Comparison of ENCODE assay signal across 8 cellular contexts in the genomic region with DNA sequence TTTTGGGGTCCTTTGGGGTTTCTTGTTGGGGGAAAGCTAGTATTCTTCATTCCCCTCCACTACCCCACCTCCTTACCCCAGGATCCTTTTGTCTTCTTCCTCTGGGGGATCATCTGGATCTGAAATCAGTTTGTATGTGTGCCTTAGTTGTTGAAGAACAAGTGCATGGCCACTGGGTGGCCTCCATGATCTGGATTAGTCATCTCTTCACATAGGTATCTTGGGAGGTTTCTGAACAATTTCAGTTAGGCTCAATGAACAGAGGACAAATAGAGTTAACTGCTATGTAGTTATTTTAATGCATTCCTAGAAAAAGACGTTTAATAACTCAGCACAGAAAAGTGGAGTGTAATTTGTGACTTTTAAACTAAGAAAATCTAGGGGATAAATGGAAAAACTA. TPM values are rescaled to one million over a fixed set of nuclear protein-coding genes. Genes with fewer than 3 reads are reported as not detected.
DNase-seq lines count a peak whose midpoint lies in the region; ATAC-seq, FAIRE-seq and TF ChIP-seq lines count a peak whose summit lies in the region.

No MANE protein-coding gene starts in this region.

- no peaks in the 10 kb centered on the region for H3K79me1 ChIP-seq in H1 (ENCODE audit: low read depth, low read length)

- H4K5ac ChIP-seq in H1 (ENCODE audit: insufficient read length, low read depth, low read length), result no peak overlapping the region

- DNase-seq in CD1c-positive myeloid dendritic cell (ENCODE audit: extremely low spot score) (peak; percentile 27), NAMALWA (ENCODE audit: low spot score) (peak; percentile 34), H1 (ENCODE audit: low read depth in 1 of 2, low spot score in 2 of 2) (no peak), tibial artery (no peak), GM19239 (ENCODE audit: insufficient read length, low spot score) (no peak)
- DNase-seq in CD4-positive, alpha-beta memory T cell, result no peak

- H3K27ac ChIP-seq in H1 (ENCODE audit: low read depth, low read length) (no peak overlapping the region), tibial artery (no peak overlapping the region)
- no peak overlapping the region for H3K27ac ChIP-seq in CD4-positive, alpha-beta memory T cell (ENCODE audit: low read depth, low read length)

- no peaks in the 10 kb centered on the region for H3K36me3 ChIP-seq in H1 (ENCODE audit: control insufficient read depth in 2 of 4, insufficient read depth in 4 of 4, low read length in 3 of 4)
- no peaks in the 10 kb centered on the region for H3K36me3 ChIP-seq in CD4-positive, alpha-beta memory T cell (ENCODE audit: insufficient read depth, low read length)
- no peaks in the 10 kb centered on the region for H3K36me3 ChIP-seq in tibial artery

- no peaks in the 10 kb centered on the region for H3K23me2 ChIP-seq in H1 (ENCODE audit: low read depth, low read length)

- no peak overlapping the region for H3K4me3 Mint-ChIP-seq in CD4-positive, alpha-beta memory T cell

- H2BK15ac ChIP-seq in H1 (ENCODE audit: low read length), result no peak overlapping the region

- peaks cover 16 to 24% of the 10 kb centered on the region in 2 donors for H3K27me3 Mint-ChIP-seq in CD4-positive, alpha-beta memory T cell

- no peak overlapping the region for H3K9ac ChIP-seq in H1 (replicated peaks in 1 of 4; ENCODE audit: extremely low read depth in 1 of 4, low read depth in 3 of 4, low read length in 3 of 4)

- H2BK120ac ChIP-seq in H1 (replicated peaks; ENCODE audit: low read depth, low read length), result no peak overlapping the region

- POLR2A ChIA-PET in H1 (lab: Charles Lee; ENCODE audit: partially characterized antibody), result no interaction called here
- POLR2A ChIA-PET in CD4-positive, alpha-beta memory T cell (lab: Charles Lee; ENCODE audit: partially characterized antibody), result no interaction called here

- no peaks in the 10 kb centered on the region for H3K4me1 ChIP-seq in H1 (replicated peaks in 1 of 4; ENCODE audit: control insufficient read depth in 3 of 4, insufficient read depth in 4 of 4, low read length in 3 of 4)
- H3K4me1 ChIP-seq in CD4-positive, alpha-beta memory T cell (ENCODE audit: insufficient read depth, low read length), result no peaks in the 10 kb centered on the region
- no peaks in the 10 kb centered on the region for H3K4me1 ChIP-seq in tibial artery

- no peak overlapping the region for H2BK5ac ChIP-seq in H1 (ENCODE audit: low read depth, low read length)

- H3K4me1 Mint-ChIP-seq in CD4-positive, alpha-beta memory T cell, result no peaks in the 10 kb centered on the region

- no peaks in the 10 kb centered on the region for H3K9me3 ChIP-seq in H1 (ENCODE audit: insufficient read depth in 2 of 2, low read depth in 1 of 2, low read length in 1 of 2)
- H3K9me3 ChIP-seq in CD4-positive, alpha-beta memory T cell (ENCODE audit: control insufficient read depth in 1 of 2, low read length in 2 of 2), result no peaks in the 10 kb centered on the region
- H3K9me3 ChIP-seq in tibial artery, result no peaks in the 10 kb centered on the region

- H2AFZ ChIP-seq in H1 (ENCODE audit: low read length), result no peak overlapping the region

- no peak overlapping the region for H2BK12ac ChIP-seq in H1 (ENCODE audit: low read depth, low read length)

- 54% methylated on average over 1 of the region's 1 CpG; no CpG with 5 or more reads in 1 of the 2 experiments for WGBS in H1 (ENCODE audit: extremely low coverage in 1 of 2, insufficient coverage in 1 of 2, insufficient read length in 1 of 2, insufficient replicate concordance in 2 of 2, low coverage in 1 of 2, low lambda C conversion rate in 2 of 2, missing lambda C conversion rate in 1 of 2), 2 experiments

- no peaks in the 10 kb centered on the region for H3K79me2 ChIP-seq in H1 (ENCODE audit: control insufficient read depth in 1 of 2, insufficient read depth in 2 of 2, low read length in 2 of 2)

- H3K4me2 ChIP-seq in H1 (ENCODE audit: insufficient read depth in 1 of 2, low read depth in 2 of 2, low read length in 2 of 2), result no peak overlapping the region

- peak; percentile 80 for ATAC-seq in GM19351 (IDR thresholded peaks at IDR 0.05; ENCODE audit: unreplicated experiment)
- no peak for ATAC-seq in GM21360 (IDR thresholded peaks at IDR 0.05; ENCODE audit: unreplicated experiment)

- H3K23ac ChIP-seq in H1 (ENCODE audit: insufficient read length), result no peak overlapping the region

- intact Hi-C loops in CD4-positive, alpha-beta memory T cell (cut with micrococcal nuclease), result no loop called here
- intact Hi-C loops in tibial artery (cut with DNase I; ENCODE audit: low total_unique reads), result no loop called here

- no peaks in the 10 kb centered on the region for H3K36me3 Mint-ChIP-seq in CD4-positive, alpha-beta memory T cell

- no peak overlapping the region for H4K91ac ChIP-seq in H1 (replicated peaks; ENCODE audit: insufficient read length, low read length)

- H3K27me3 ChIP-seq in H1 (replicated peaks in 1 of 4; ENCODE audit: control insufficient read depth in 3 of 4, extremely low read depth in 1 of 4, insufficient read depth in 3 of 4, low read length in 3 of 4), result no peaks in the 10 kb centered on the region
- H3K27me3 ChIP-seq in CD4-positive, alpha-beta memory T cell (ENCODE audit: insufficient read depth, low read length), result peaks cover 1% of the 10 kb centered on the region
- H3K27me3 ChIP-seq in tibial artery, result peaks cover 0 to 2% of the 10 kb centered on the region in 2 donors

- TF ChIP-seq CTCF in H1 (IDR thresholded peaks at IDR 0.05; ENCODE audit: control extremely low read depth in 1 of 3, insufficient read depth in 1 of 3, low read depth in 1 of 3, low read length in 3 of 3) (peak in 2 of 3 experiments; percentile 38 to 54; a peak in 3 of 4 replicates), tibial artery (IDR thresholded peaks at IDR 0.05) (no peak)

- no peak overlapping the region for H3K14ac ChIP-seq in H1 (ENCODE audit: insufficient read length)

- FAIRE-seq in H1 (lab: Jason Lieb, UNC) (peak; percentile 28), GM19239 (lab: Jason Lieb, UNC) (no peak)

- TF ChIP-seq POLR2A in H1 (IDR thresholded peaks at IDR 0.05; ENCODE audit: control extremely low read depth in 1 of 2, low read depth in 2 of 2, low read length in 2 of 2), result no peak

- H2AK5ac ChIP-seq in H1 (ENCODE audit: low read depth, low read length), result no peak overlapping the region

- CTCF ChIA-PET in H1 (lab: Charles Lee; ENCODE audit: partially characterized antibody), result interaction anchor here (0.6 to 0.8 kb wide), 2 partner anchors 48 to 97 kb away, joined by 3 read pairs; no protein-coding TSS in a partner anchor
- CTCF ChIA-PET in CD4-positive, alpha-beta memory T cell (lab: Charles Lee; ENCODE audit: partially characterized antibody), result no interaction called here

- no peak overlapping the region for H3K4ac ChIP-seq in H1 (replicated peaks; ENCODE audit: insufficient read length, low read depth, low read length)

- no peak overlapping the region for H3K27ac Mint-ChIP-seq in CD4-positive, alpha-beta memory T cell

- H3K4me3 ChIP-seq in H1 (ENCODE audit: extremely low read depth in 1 of 4, insufficient read depth in 2 of 4, low read depth in 3 of 4, low read length in 4 of 4) (no peak overlapping the region), tibial artery (no peak overlapping the region)
- H3K4me3 ChIP-seq in CD4-positive, alpha-beta memory T cell (ENCODE audit: low read length in 2 of 2), result no peak overlapping the region

- H4K8ac ChIP-seq in H1 (ENCODE audit: extremely low read depth, insufficient read depth, low read length), result no peak overlapping the region

- no peak for TF ChIP-seq EP300 in H1 (IDR thresholded peaks at IDR 0.05; ENCODE audit: borderline replicate concordance in 1 of 2, low read depth in 2 of 2, low read length in 2 of 2)

- TF ChIP-seq RAD21 in H1 (IDR thresholded peaks at IDR 0.05 in 1 of 2, conservative IDR thresholded peaks at IDR 0.05 in 1 of 2; ENCODE audit: low read depth in 2 of 2, low read length in 2 of 2), result peak; percentile 64 to 72

- H2BK20ac ChIP-seq in H1 (ENCODE audit: low read length), result no peak overlapping the region

- H3K9me3 Mint-ChIP-seq in CD4-positive, alpha-beta memory T cell, result no peaks in the 10 kb centered on the region

- no peaks in the 10 kb centered on the region for H4K20me1 ChIP-seq in H1 (replicated peaks in 1 of 2; ENCODE audit: control insufficient read depth in 1 of 2, insufficient read depth in 2 of 2, low read length in 2 of 2)

- no peak overlapping the region for H3K56ac ChIP-seq in H1 (replicated peaks; ENCODE audit: insufficient read length, low read depth, low read length)

- no peak overlapping the region for H3K18ac ChIP-seq in H1 (ENCODE audit: extremely low read depth, low read length)

TF ChIP-seq in H1, 55 proteins besides CTCF, POLR2A, EP300 and RAD21:
- no peak for TF ChIP-seq MAFK (IDR thresholded peaks at IDR 0.05; ENCODE audit: low read depth, low read length)
- TF ChIP-seq SP4 (IDR thresholded peaks at IDR 0.05; ENCODE audit: low read length), result no peak
- no peak for TF ChIP-seq CTBP2 (IDR thresholded peaks at IDR 0.05; ENCODE audit: borderline replicate concordance, insufficient read depth, insufficient read length, low read length)
- TF ChIP-seq RBBP5 (IDR thresholded peaks at IDR 0.05; ENCODE audit: borderline replicate concordance, low read depth, low read length), result no peak
- no peak for TF ChIP-seq SAP30 (IDR thresholded peaks at IDR 0.05; ENCODE audit: insufficient read depth, insufficient replicate concordance, low read length)
- no peak for TF ChIP-seq SP1 (IDR thresholded peaks at IDR 0.05; ENCODE audit: low read depth, low read length)

RNA-seq across cellular contexts. Expression of a gene that starts 7.1 kb away (rescaled TPM):
- total RNA-seq in H1 (2021; fragmentation: NEBNext Ultra II Directional; extraction: Animal tissue kit (Norgen Biotek cat#: 25700)), result 18.8 and 20.4 TPM in 2 replicates
- polyA plus RNA-seq in H1 (2011; rRNA removed), result 8.7 and 12.5 TPM in 2 replicates
- 14.9 TPM for polyA plus RNA-seq in H1 (2011; cell fraction: cytosol; rRNA removed)
- polyA plus RNA-seq in H1 (2011; cell fraction: nucleus; rRNA removed), result 21.1 TPM
- 13.9 to 19.8 TPM (median 16.3 TPM) in 4 replicates for polyA plus RNA-seq in H1 (2012, experiment 1 of 2)
- polyA plus RNA-seq in H1 (2012, experiment 2 of 2), result 7.7 TPM
- 17.1 TPM for polyA plus RNA-seq in H1 (2013, experiment 1 of 2)
- 16.7 TPM for polyA plus RNA-seq in H1 (2013, experiment 2 of 2)
- polyA minus RNA-seq in H1 (2011; rRNA and poly(A)+ RNA removed), result 20.0 and 28.5 TPM in 2 replicates
- 7.8 TPM for polyA minus RNA-seq in H1 (2011; cell fraction: cytosol; rRNA and poly(A)+ RNA removed)
- 20.6 TPM for polyA minus RNA-seq in H1 (2011; cell fraction: nucleus; rRNA and poly(A)+ RNA removed)
- 1 to 10 TPM; 6.4 to 7.2 TPM for total RNA-seq in CD4-positive, alpha-beta memory T cell
- 10 to 100 TPM in 1 of 2 donors, 1 to 10 TPM in 1; 8.3 to 12.3 TPM for polyA plus RNA-seq in CD4-positive, alpha-beta memory T cell

Comparison
In these comparisons a context has a peak if more than half of its experiments do, and no peak if none do; other contexts are left out.
1. DNase-seq: peak in CD1c-positive myeloid dendritic cell (single experiment) and NAMALWA (single experiment); none in H1 (0 of 2), CD4-positive, alpha-beta memory T cell (0 of 5), tibial artery (0 of 2) and GM19239 (single experiment).
2. CTCF ChIP-seq: peak in H1 (2 of 3); none in tibial artery (0 of 2).